In genomic region chr17:7582401-7583252, GRCh38 we compare ENCODE assay signal across 1 cellular context.
TF ChIP-seq lines count a peak whose summit lies in the region.

No MANE protein-coding gene starts in this region.

TF ChIP-seq in HepG2, 621 proteins besides CTCF, POLR2A, EP300 and RAD21:
- TF ChIP-seq ZNF713 (CRISPR knock-in tag; IDR thresholded peaks at IDR 0.05) (peak; percentile 40; the same call in 1 of the 2 replicates), MXD1 (CRISPR knock-in tag; IDR thresholded peaks at IDR 0.05) (0 out of 2 replicates have a peak, but pooled peaks have one; percentile 2), GMEB2 (CRISPR knock-in tag; IDR thresholded peaks at IDR 0.05; ENCODE audit: low read depth) (no peak), HIVEP1 (CRISPR knock-in tag; IDR thresholded peaks at IDR 0.05) (0 out of 2 replicates have a peak, but pooled peaks have one; percentile 12), RARA (CRISPR knock-in tag; IDR thresholded peaks at IDR 0.05) (no peak), ZNF232 (CRISPR knock-in tag; IDR thresholded peaks at IDR 0.05; ENCODE audit: borderline replicate concordance) (no peak), ZNF850 (CRISPR knock-in tag; conservative IDR thresholded peaks at IDR 0.05) (0 out of 2 replicates have a peak, but pooled peaks have one; percentile 7), ZBTB10 (CRISPR knock-in tag; IDR thresholded peaks at IDR 0.05; ENCODE audit: borderline replicate concordance) (no peak), ZSCAN20 (CRISPR knock-in tag; IDR thresholded peaks at IDR 0.05; ENCODE audit: borderline replicate concordance) (no peak), ZNF10 (CRISPR knock-in tag; IDR thresholded peaks at IDR 0.05; ENCODE audit: borderline replicate concordance, low read depth) (no peak), AGO2 (optimal IDR thresholded peaks at IDR 0.05; ENCODE audit: low read depth, low read length) (peak; percentile 92), CC2D1A (CRISPR knock-in tag; IDR thresholded peaks at IDR 0.05) (no peak), SOX6 (IDR thresholded peaks at IDR 0.05) (no peak), SOX6 (CRISPR knock-in tag; IDR thresholded peaks at IDR 0.05) (no peak), KDM3A (CRISPR knock-in tag; IDR thresholded peaks at IDR 0.05; ENCODE audit: low read depth) (0 out of 2 replicates have a peak, but pooled peaks have one; percentile 4), SNRNP70 (IDR thresholded peaks at IDR 0.05; ENCODE audit: low read depth, low read length) (no peak), ZKSCAN1 (IDR thresholded peaks at IDR 0.05; ENCODE audit: low read length) (no peak), NONO (IDR thresholded peaks at IDR 0.05) (no peak), NONO (CRISPR knock-in tag; conservative IDR thresholded peaks at IDR 0.05) (peak; percentile 34; the same call in 1 of the 2 replicates), CENPT (CRISPR knock-in tag; IDR thresholded peaks at IDR 0.05; ENCODE audit: low read depth) (no peak), AKAP8 (CRISPR knock-in tag; IDR thresholded peaks at IDR 0.05) (no peak), RBFOX2 (IDR thresholded peaks at IDR 0.05; ENCODE audit: low read depth, low read length) (0 out of 2 replicates have a peak, but pooled peaks have one; percentile 24), ZNF34 (CRISPR knock-in tag; IDR thresholded peaks at IDR 0.05; ENCODE audit: borderline replicate concordance) (no peak), ZFYVE20 (CRISPR knock-in tag; IDR thresholded peaks at IDR 0.05; ENCODE audit: borderline replicate concordance, low read depth) (no peak), ZNF552 (CRISPR knock-in tag; IDR thresholded peaks at IDR 0.05; ENCODE audit: borderline replicate concordance) (no peak), MAFG (CRISPR knock-in tag; IDR thresholded peaks at IDR 0.05) (no peak), ZNF101 (CRISPR knock-in tag; IDR thresholded peaks at IDR 0.05; ENCODE audit: borderline replicate concordance, low read depth) (no peak), RCOR2 (CRISPR knock-in tag; IDR thresholded peaks at IDR 0.05) (no peak), ZNF230 (CRISPR knock-in tag; IDR thresholded peaks at IDR 0.05) (no peak), ZNF225 (CRISPR knock-in tag; IDR thresholded peaks at IDR 0.05) (no peak)
